1 cellular context compared by ENCODE assay signal in genomic region chr17:15882058-15882720, GRCh38.
TF ChIP-seq lines count a peak whose summit lies in the region.

No MANE protein-coding gene starts in this region.

TF ChIP-seq in HCT116, 20 proteins besides CTCF, POLR2A, EP300 and RAD21 (continued from another document):
- TF ChIP-seq, protein P1, sequence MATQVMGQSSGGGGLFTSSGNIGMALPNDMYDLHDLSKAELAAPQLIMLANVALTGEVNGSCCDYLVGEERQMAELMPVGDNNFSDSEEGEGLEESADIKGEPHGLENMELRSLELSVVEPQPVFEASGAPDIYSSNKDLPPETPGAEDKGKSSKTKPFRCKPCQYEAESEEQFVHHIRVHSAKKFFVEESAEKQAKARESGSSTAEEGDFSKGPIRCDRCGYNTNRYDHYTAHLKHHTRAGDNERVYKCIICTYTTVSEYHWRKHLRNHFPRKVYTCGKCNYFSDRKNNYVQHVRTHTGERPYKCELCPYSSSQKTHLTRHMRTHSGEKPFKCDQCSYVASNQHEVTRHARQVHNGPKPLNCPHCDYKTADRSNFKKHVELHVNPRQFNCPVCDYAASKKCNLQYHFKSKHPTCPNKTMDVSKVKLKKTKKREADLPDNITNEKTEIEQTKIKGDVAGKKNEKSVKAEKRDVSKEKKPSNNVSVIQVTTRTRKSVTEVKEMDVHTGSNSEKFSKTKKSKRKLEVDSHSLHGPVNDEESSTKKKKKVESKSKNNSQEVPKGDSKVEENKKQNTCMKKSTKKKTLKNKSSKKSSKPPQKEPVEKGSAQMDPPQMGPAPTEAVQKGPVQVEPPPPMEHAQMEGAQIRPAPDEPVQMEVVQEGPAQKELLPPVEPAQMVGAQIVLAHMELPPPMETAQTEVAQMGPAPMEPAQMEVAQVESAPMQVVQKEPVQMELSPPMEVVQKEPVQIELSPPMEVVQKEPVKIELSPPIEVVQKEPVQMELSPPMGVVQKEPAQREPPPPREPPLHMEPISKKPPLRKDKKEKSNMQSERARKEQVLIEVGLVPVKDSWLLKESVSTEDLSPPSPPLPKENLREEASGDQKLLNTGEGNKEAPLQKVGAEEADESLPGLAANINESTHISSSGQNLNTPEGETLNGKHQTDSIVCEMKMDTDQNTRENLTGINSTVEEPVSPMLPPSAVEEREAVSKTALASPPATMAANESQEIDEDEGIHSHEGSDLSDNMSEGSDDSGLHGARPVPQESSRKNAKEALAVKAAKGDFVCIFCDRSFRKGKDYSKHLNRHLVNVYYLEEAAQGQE (IDR thresholded peaks at IDR 0.05; ENCODE audit: low read depth) = no peak
